14 cellular contexts compared by ENCODE assay signal in the genomic region with DNA sequence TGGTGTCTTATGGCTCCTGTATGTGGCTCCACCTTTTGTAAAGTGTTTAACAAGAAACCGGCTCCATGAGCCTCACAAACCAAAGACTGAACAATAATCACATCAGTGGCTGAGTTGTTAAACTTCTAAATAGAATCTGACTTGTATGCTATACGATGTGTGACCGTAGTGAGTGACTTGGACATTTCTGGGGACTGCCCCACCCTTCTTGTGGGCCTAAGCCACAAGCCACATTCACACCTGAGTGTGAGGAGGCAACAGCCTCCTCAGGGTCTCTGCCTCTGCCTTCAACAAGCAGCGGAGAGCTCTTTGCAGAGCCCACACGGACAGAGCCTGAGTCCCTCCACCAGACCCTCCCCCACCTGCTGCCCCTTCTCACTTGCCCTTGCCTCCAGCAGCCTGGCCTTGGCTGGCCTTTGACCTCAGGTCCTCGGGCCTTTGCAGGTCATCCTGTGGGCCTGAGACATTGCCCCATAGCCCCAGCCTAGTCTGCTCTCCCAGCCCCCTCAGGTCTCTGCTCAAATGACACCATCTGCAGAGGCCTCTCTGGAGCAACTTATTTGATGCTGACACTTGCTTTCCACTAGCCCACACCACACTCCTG.
DNase-seq lines count a peak whose midpoint lies in the region; ATAC-seq, FAIRE-seq and TF ChIP-seq lines count a peak whose summit lies in the region.
"Had no signal": no experiment of that assay in that cellular context is flagged by ENCODE, and none has a peak within 500 bp of the region (broad histone marks: within the 10 kb centered on the region; RNA-seq: fewer than 3 reads in every experiment).

No MANE protein-coding gene starts in this region.

- H3K4me3 Mint-ChIP-seq in neural crest cell = peak overlapping the region; percentile 14

- TF ChIP-seq CTCF in GM12865 (IDR thresholded peaks at IDR 0.05; ENCODE audit: insufficient read depth, low read depth, low read length, missing control alignments) (no peak), GM20000 (IDR thresholded peaks at IDR 0.05; ENCODE audit: extremely low read depth, missing control alignments) (no peak), neural crest cell (conservative IDR thresholded peaks at IDR 0.05) (no peak), BE2C (IDR thresholded peaks at IDR 0.05; ENCODE audit: low read depth, low read length) (no peak)

- H3K9me3 ChIP-seq in HAP-1 = no peaks in the 10 kb centered on the region
- H3K9me3 ChIP-seq in BE2C = no peaks in the 10 kb centered on the region

- H3K36me3 ChIP-seq in HAP-1 (replicated peaks) (no peaks in the 10 kb centered on the region), BE2C (no peaks in the 10 kb centered on the region)

- H3K4me1 ChIP-seq in HAP-1 (peaks cover 3% of the 10 kb centered on the region), BE2C (no peaks in the 10 kb centered on the region)

- in situ Hi-C loops in HAP-1 (cut with MboI; ENCODE audit: low sequenced_read_pairs) = no loop called here

- no peaks in the 10 kb centered on the region for H3K27me3 Mint-ChIP-seq in neural crest cell (ENCODE audit: low read depth)

- H3K9me3 Mint-ChIP-seq in neural crest cell = no peaks in the 10 kb centered on the region
- H3K9me3 Mint-ChIP-seq: activated T-helper 2 cell treated with anti-CD3 and anti-CD28 coated beads, Interferon-gamma antibody, Interleukin-2, Interleukin-4, amounts not matched to agents 10 μg/mL and 5 μg/mL and 100 μg/mL, durations not matched to agents 14 hours and 24 hours and 36 hours had no signal

- no peak overlapping the region for H3K27ac Mint-ChIP-seq in neural crest cell (ENCODE audit: unreplicated experiment)
- H3K27ac Mint-ChIP-seq: activated T-helper 2 cell treated with anti-CD3 and anti-CD28 coated beads, Interferon-gamma antibody, Interleukin-2, Interleukin-4, amounts not matched to agents 10 μg/mL and 5 μg/mL and 100 μg/mL, durations not matched to agents 14 hours and 24 hours and 36 hours had no signal

- DNase-seq in GM12865 (ENCODE audit: low read depth) = peak; percentile 72
- DNase-seq in GM20000 (ENCODE audit: low spot score) = peak; percentile 28
- no peak for DNase-seq in neural crest cell (ENCODE audit: low read depth, low spot score)
- no peak for DNase-seq in HAP-1 (ENCODE audit: low spot score in 2 of 2)
- no peak for DNase-seq in H54 (ENCODE audit: insufficient read length, low spot score)
- no peak for DNase-seq in NCI-H146 (lab: John Stamatoyannopoulos, UW)
- DNase-seq in BE2C = no peak
- DNase-seq: cerebellar nuclear complex, left colon, NCI-H2107, NCI-H82, SW 1271 had no signal

- H3K4me3 ChIP-seq in GM12865 (ENCODE audit: low read depth, low read length) (no peak overlapping the region), HAP-1 (no peak overlapping the region), BE2C (ENCODE audit: low read depth, low read length) (no peak overlapping the region)

- H3K27me3 ChIP-seq in HAP-1 (ENCODE audit: low read depth) = no peaks in the 10 kb centered on the region
- H3K27me3 ChIP-seq in BE2C = no peaks in the 10 kb centered on the region

- TF ChIP-seq POLR2A in H54 (IDR thresholded peaks at IDR 0.05; ENCODE audit: low read depth, low read length) = no peak

- H3K4me1 Mint-ChIP-seq in neural crest cell = peaks cover 69% of the 10 kb centered on the region

- ATAC-seq in HG03103 (IDR thresholded peaks at IDR 0.05; ENCODE audit: low read depth, unreplicated experiment) = peak; percentile 78
- ATAC-seq: left colon had no signal

- no peaks in the 10 kb centered on the region for H3K36me3 Mint-ChIP-seq in neural crest cell (ENCODE audit: low read depth)

- no peak for FAIRE-seq in H54 (lab: Jason Lieb, UNC)

Comparison
In these comparisons a context has a peak if more than half of its experiments do, and no peak if none do; other contexts are left out.
1. DNase-seq: peak in GM12865 (single experiment) and GM20000 (single experiment); none in neural crest cell (single experiment), HAP-1 (0 of 2), H54 (single experiment), NCI-H146 (single experiment) and BE2C (single experiment).